ENCODE assay signal across 3 cellular contexts in genomic region chr7:113904521-113904920, GRCh38.
TF ChIP-seq lines count a peak whose summit lies in the region.

No MANE protein-coding gene starts in this region.

TF ChIP-seq in HepG2, 621 proteins besides CTCF, POLR2A, EP300 and RAD21:
- TF ChIP-seq ZNF746 (CRISPR knock-in tag; IDR thresholded peaks at IDR 0.05) = no peak
- peak; percentile 81 to 95 for TF ChIP-seq MAFK (conservative IDR thresholded peaks at IDR 0.05 in 1 of 2, IDR thresholded peaks at IDR 0.05 in 1 of 2; ENCODE audit: low read length in 2 of 2)
- TF ChIP-seq MAFF (IDR thresholded peaks at IDR 0.05; ENCODE audit: low read depth, low read length) = peak; percentile 91
- no peak for TF ChIP-seq SMYD3 (CRISPR knock-in tag; IDR thresholded peaks at IDR 0.05)

TF ChIP-seq in K562, 482 proteins besides CTCF, POLR2A, EP300 and RAD21:
- peak; percentile 88 for TF ChIP-seq MAFK (IDR thresholded peaks at IDR 0.05; ENCODE audit: low read length)
- no peak for TF ChIP-seq ZNF398 (CRISPR knock-in tag; IDR thresholded peaks at IDR 0.05)
- no peak for TF ChIP-seq HEY1 (CRISPR knock-in tag; IDR thresholded peaks at IDR 0.05; ENCODE audit: borderline replicate concordance)
- TF ChIP-seq ZNF449 (CRISPR knock-in tag; IDR thresholded peaks at IDR 0.05) = no peak
- TF ChIP-seq AFF1 (IDR thresholded peaks at IDR 0.05; ENCODE audit: low read depth in 1 of 2, partially characterized antibody in 2 of 2) = no peak
- peak; percentile 80 for TF ChIP-seq MAFG (tag; conservative IDR thresholded peaks at IDR 0.05)
- no peak for TF ChIP-seq ILF3 (IDR thresholded peaks at IDR 0.05; ENCODE audit: borderline replicate concordance)
- no peak for TF ChIP-seq ZNF695 (CRISPR knock-in tag; IDR thresholded peaks at IDR 0.05)
- TF ChIP-seq SOX6 (IDR thresholded peaks at IDR 0.05) = no peak
- TF ChIP-seq ZNF785 (CRISPR knock-in tag; IDR thresholded peaks at IDR 0.05) = no peak
- peak; percentile 79 for TF ChIP-seq C11orf30 (IDR thresholded peaks at IDR 0.05; ENCODE audit: low read depth)
- no peak for TF ChIP-seq NCOR1 (IDR thresholded peaks at IDR 0.05)
- no peak for TF ChIP-seq HDAC8 (tag; IDR thresholded peaks at IDR 0.05)
- TF ChIP-seq ZNF507 (tag; conservative IDR thresholded peaks at IDR 0.05) = no peak
- no peak for TF ChIP-seq ZNF764 (CRISPR knock-in tag; IDR thresholded peaks at IDR 0.05; ENCODE audit: low read depth)
- TF ChIP-seq ZNF316 (IDR thresholded peaks at IDR 0.05) = peak; percentile 95
- no peak for TF ChIP-seq STAT5A (IDR thresholded peaks at IDR 0.05; ENCODE audit: borderline replicate concordance, low read length)
- no peak for TF ChIP-seq GTF2E2 (tag; IDR thresholded peaks at IDR 0.05)
- no peak for TF ChIP-seq ESRRA (IDR thresholded peaks at IDR 0.05; ENCODE audit: borderline replicate concordance, low read depth)
- peak; percentile 88 for TF ChIP-seq MAFF (IDR thresholded peaks at IDR 0.05; ENCODE audit: low read length)
- TF ChIP-seq ZNF584 (CRISPR knock-in tag; IDR thresholded peaks at IDR 0.05; ENCODE audit: low read depth) = no peak

TF ChIP-seq in endothelial cell of umbilical vein, 7 proteins besides CTCF, POLR2A, EP300 and RAD21:
- no peak for TF ChIP-seq GATA2 (IDR thresholded peaks at IDR 0.05; ENCODE audit: insufficient read depth, insufficient read length, low read depth, low read length)
TF ChIP-seq in endothelial cell of umbilical vein: peak in this region for 0.
